28 cellular contexts compared by ENCODE assay signal in genomic region chr5:60891667-60892066, GRCh38. TPM values are rescaled to one million over a fixed set of nuclear protein-coding genes. Genes with fewer than 3 reads are reported as not detected.
"Had no signal": no experiment of that assay in that cellular context is flagged by ENCODE, and none has a peak within 500 bp of the region (broad histone marks: within the 10 kb centered on the region; RNA-seq: fewer than 3 reads in every experiment).

No MANE protein-coding gene starts in this region.

- H3K4me3 Mint-ChIP-seq: activated CD4-positive, alpha-beta memory T cell treated with anti-CD3 and anti-CD28 coated beads for 36 hours; activated CD4-positive, alpha-beta T cell treated with anti-CD3 and anti-CD28 coated beads, Interleukin-2, amount 10 ng/mL, durations not matched to agents 24 days and 14 days; activated T-cell treated with anti-CD3 and anti-CD28 coated beads, Interleukin-2, amount 50 U/mL, for 24 hours; memory B cell; naive thymus-derived CD8-positive, alpha-beta T cell; neural crest cell had no signal

- H3K4me1 Mint-ChIP-seq: memory B cell; naive thymus-derived CD8-positive, alpha-beta T cell; neural crest cell had no signal

- ATAC-seq: esophagus mucosa; left colon; naive thymus-derived CD8-positive, alpha-beta T cell; pancreas; sciatic nerve; stimulated activated naive CD8-positive, alpha-beta T cell treated with anti-CD3 and anti-CD28 coated beads, Interleukin-15, Interleukin-2, amounts not matched to agents 100 U/mL and 50 U/mL, for 24 hours had no signal

- H3K9me3 Mint-ChIP-seq: activated CD4-positive, alpha-beta memory T cell treated with anti-CD3 and anti-CD28 coated beads for 36 hours; activated CD4-positive, alpha-beta T cell treated with anti-CD3 and anti-CD28 coated beads, Interleukin-2, amount 10 ng/mL, durations not matched to agents 24 days and 14 days; activated T-cell treated with anti-CD3 and anti-CD28 coated beads, Interleukin-2, amount 50 U/mL, for 24 hours; memory B cell; neural crest cell had no signal

- H3K27ac ChIP-seq: brain microvascular endothelial cell, coronary artery, pancreas, prostate gland, skin epidermis, testis, transverse colon had no signal

- H3K27ac Mint-ChIP-seq: activated CD4-positive, alpha-beta memory T cell treated with anti-CD3 and anti-CD28 coated beads for 36 hours; activated CD4-positive, alpha-beta T cell treated with anti-CD3 and anti-CD28 coated beads, Interleukin-2, amount 10 ng/mL, durations not matched to agents 24 days and 14 days; activated T-cell treated with anti-CD3 and anti-CD28 coated beads, Interleukin-2, amount 50 U/mL, for 24 hours; memory B cell; naive thymus-derived CD8-positive, alpha-beta T cell had no signal

- H3K4me3 ChIP-seq: coronary artery, pancreas, prostate gland, skin epidermis, testis, transverse colon had no signal

- H3K27me3 ChIP-seq: brain microvascular endothelial cell, pancreas, testis, transverse colon had no signal

- H3K9me3 ChIP-seq: pancreas, prostate gland, testis, transverse colon had no signal

- H3K27me3 Mint-ChIP-seq: activated CD4-positive, alpha-beta memory T cell treated with anti-CD3 and anti-CD28 coated beads for 36 hours; activated CD4-positive, alpha-beta T cell treated with anti-CD3 and anti-CD28 coated beads, Interleukin-2, amount 10 ng/mL, durations not matched to agents 24 days and 14 days; activated T-cell treated with anti-CD3 and anti-CD28 coated beads, Interleukin-2, amount 50 U/mL, for 24 hours; memory B cell; naive thymus-derived CD8-positive, alpha-beta T cell had no signal

- H3K4me1 ChIP-seq: pancreas, prostate gland, testis, transverse colon had no signal

- DNase-seq: activated CD4-positive, alpha-beta memory T cell treated with anti-CD3 and anti-CD28 coated beads for 36 hours; activated CD4-positive, alpha-beta T cell treated with anti-CD3 and anti-CD28 coated beads, Interleukin-2, amount 10 ng/mL, durations not matched to agents 24 days and 14 days; activated CD8-positive, alpha-beta memory T cell treated with anti-CD3 and anti-CD28 coated beads, Interleukin-2, amount 50 U/mL, for 48 hours; activated gamma-delta T cell treated with Interleukin-2 at 50 U/mL for 16 hours; activated naive CD4-positive, alpha-beta T cell treated with anti-CD3 and anti-CD28 coated beads, Interleukin-2, amount 50 U/mL, for 16 hours; activated T-cell treated with anti-CD3 and anti-CD28 coated beads, Interleukin-2, amount 50 U/mL, for 24 hours; amniotic stem cell; brain microvascular endothelial cell; foreskin fibroblast; head of caudate nucleus; hippocampal formation; left colon; naive thymus-derived CD8-positive, alpha-beta T cell; nucleus accumbens; pancreas; retina; stimulated activated CD4-positive, alpha-beta T cell treated with anti-CD3 and anti-CD28 coated beads, Interleukin-12 subunit alpha, Interleukin-12 subunit beta, amount 100 ng/mL, for 4 hours; stimulated activated CD4-positive, alpha-beta T cell treated with anti-CD3 and anti-CD28 coated beads, Interleukin-4, amount 100 ng/mL, for 1 hour; stimulated activated naive CD8-positive, alpha-beta T cell treated with anti-CD3 and anti-CD28 coated beads, Interleukin-15, Interleukin-2, amounts not matched to agents 100 U/mL and 50 U/mL, for 24 hours; testis; transverse colon had no signal

- H3K36me3 ChIP-seq: brain microvascular endothelial cell, pancreas, prostate gland had no signal

RNA-seq across cellular contexts. Expression of gene ELOVL7, which starts 47.6 kb away (rescaled TPM):
- total RNA-seq: naive thymus-derived CD8-positive, alpha-beta T cell had no signal
